1 cellular context compared by ENCODE assay signal in the genomic region with DNA sequence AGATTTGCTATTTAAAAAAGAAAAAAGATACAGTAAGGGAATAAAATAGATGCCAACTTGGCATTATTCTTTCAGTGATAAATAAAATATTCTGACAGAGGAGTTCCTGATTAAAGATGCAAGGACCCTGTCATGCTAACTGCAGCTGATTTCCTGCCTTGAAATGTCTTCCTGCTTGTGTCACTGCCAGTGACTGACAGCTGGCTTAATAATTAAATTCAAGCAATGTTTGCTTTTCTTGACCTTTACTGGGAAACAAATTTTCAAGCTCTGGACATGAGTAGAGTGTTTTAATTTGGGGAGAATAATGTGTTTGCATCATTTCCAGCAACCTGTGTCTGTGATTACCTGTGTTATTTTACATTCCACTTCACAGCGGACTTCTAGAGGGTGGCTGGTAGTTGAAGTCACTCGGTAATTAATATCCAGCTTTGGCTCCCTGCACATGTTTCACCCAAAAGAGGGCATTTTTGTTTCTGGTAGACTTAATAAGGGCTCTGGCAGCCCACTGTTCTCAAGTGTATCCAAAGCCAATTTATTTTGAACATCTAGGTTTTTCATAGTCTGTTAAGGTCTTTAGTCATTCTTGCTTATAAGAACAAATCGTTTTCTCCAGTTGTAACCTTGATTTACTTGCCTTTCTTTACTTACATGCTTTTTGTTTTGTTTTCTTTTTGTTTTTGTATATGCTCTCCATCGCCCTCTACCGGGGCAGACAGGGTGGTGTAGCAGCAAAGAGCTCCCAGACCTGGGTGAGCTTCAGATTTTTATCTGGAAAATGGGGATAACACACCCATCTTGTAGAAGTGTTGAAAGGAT.
TF ChIP-seq lines count a peak whose summit lies in the region.

No MANE protein-coding gene starts in this region.

TF ChIP-seq in H1, 55 proteins besides CTCF, POLR2A, EP300 and RAD21 (continued from another document):
- TF ChIP-seq PHF8 (conservative IDR thresholded peaks at IDR 0.05; ENCODE audit: low read depth, low read length) (no peak), ASH2L (IDR thresholded peaks at IDR 0.05; ENCODE audit: low read length) (no peak), NRF1 (IDR thresholded peaks at IDR 0.05; ENCODE audit: low read depth, low read length) (no peak), GTF2F1 (IDR thresholded peaks at IDR 0.05; ENCODE audit: borderline replicate concordance, low read depth, low read length) (no peak), BCL11A (IDR thresholded peaks at IDR 0.05; ENCODE audit: low read depth in 2 of 2, low read length in 2 of 2) (no peak), GABPA (IDR thresholded peaks at IDR 0.05; ENCODE audit: borderline replicate concordance, insufficient read depth, low read length) (no peak), TAF1 (IDR thresholded peaks at IDR 0.05; ENCODE audit: low read depth, low read length) (no peak), BACH1 (IDR thresholded peaks at IDR 0.05; ENCODE audit: low read length) (no peak), CBX5 (IDR thresholded peaks at IDR 0.05; ENCODE audit: low read depth, low read length) (no peak), SAP30 (IDR thresholded peaks at IDR 0.05; ENCODE audit: insufficient read depth, insufficient replicate concordance, low read length) (no peak), HDAC2 (IDR thresholded peaks at IDR 0.05; ENCODE audit: borderline replicate concordance in 1 of 2, low read depth in 2 of 2, low read length in 2 of 2) (no peak), SUZ12 (IDR thresholded peaks at IDR 0.05; ENCODE audit: low read length) (no peak), ZNF274 (IDR thresholded peaks at IDR 0.05; ENCODE audit: borderline replicate concordance, extremely low read depth, low read length) (no peak), KDM1A (IDR thresholded peaks at IDR 0.05; ENCODE audit: borderline replicate concordance, low read length) (no peak), CHD1 (IDR thresholded peaks at IDR 0.05; ENCODE audit: low read depth, low read length) (no peak), CBX8 (IDR thresholded peaks at IDR 0.05; ENCODE audit: borderline replicate concordance, low read depth, low read length) (no peak)
TF ChIP-seq in H1: peak in this region for 0.
